Comparison of ENCODE assay signal across 8 cellular contexts in genomic region chr11:68010058-68011041, GRCh38. TPM values are rescaled to one million over a fixed set of nuclear protein-coding genes. Genes with fewer than 3 reads are reported as not detected.
DNase-seq lines count a peak whose midpoint lies in the region; TF ChIP-seq lines count a peak whose summit lies in the region.

Gene ALDH3B1, plus strand, starts transcription at chr11:68010327. Its CDS starts 4,971 bp downstream, at chr11:68015298.

- no peaks in the 10 kb centered on the region for H3K9me3 ChIP-seq in tibial artery

- H3K4me1 ChIP-seq in tibial artery: peaks cover 4 to 75% (median 64%) of the 10 kb centered on the region in 4 donors

- H3K4me3 ChIP-seq in HFF-Myc (replicated peaks; ENCODE audit: low read depth, low read length) (peak within 1 kb of the TSS; percentile 46), epithelial cell of esophagus (ENCODE audit: low read length) (no peak within 1 kb of the TSS), tibial artery (peak within 1 kb of the TSS; percentile 49 to 54)

- DNase-seq in HFF-Myc (ENCODE audit: extremely low read depth, low read depth) (peak; percentile 35), SK-N-DZ (ENCODE audit: low spot score) (peak; percentile 55), epithelial cell of esophagus (ENCODE audit: low read depth) (peak; percentile 39), middle frontal gyrus (ENCODE audit: extremely low spot score, low spot score) (peak; percentile 9), tibial artery (peak; percentile 97 to 100), D341Med (ENCODE audit: low spot score) (no peak)
- DNase-seq in activated T-cell treated with anti-CD3 and anti-CD28 coated beads, Interleukin-2, amount 50 U/mL, for 1 hour: no peak
- DNase-seq in activated CD8-positive, alpha-beta memory T cell treated with anti-CD3 and anti-CD28 coated beads, Interleukin-2, amount 50 U/mL, for 48 hours: no peak

- no peaks in the 10 kb centered on the region for H3K27me3 ChIP-seq in tibial artery

- TF ChIP-seq CTCF in HFF-Myc (IDR thresholded peaks at IDR 0.05; ENCODE audit: low read depth, low read length, missing control alignments) (no peak), epithelial cell of esophagus (IDR thresholded peaks at IDR 0.05; ENCODE audit: insufficient read depth, low read depth, low read length, missing control alignments) (no peak), tibial artery (IDR thresholded peaks at IDR 0.05) (no peak)

- intact Hi-C loops in tibial artery (cut with DNase I; ENCODE audit: low total_unique reads): loop anchor here (5.0 kb wide), 1 partner anchor 112 kb away; the partner anchor contains the start of gene CHKA

- H3K36me3 ChIP-seq in tibial artery: no peaks in the 10 kb centered on the region

- H3K27ac ChIP-seq in tibial artery: peak within 1 kb of the TSS; percentile 93 to 94

RNA-seq across cellular contexts. Expression of gene ALDH3B1, which starts in this region (rescaled TPM):
- polyA plus RNA-seq in SK-N-DZ (2014; cell fraction: cytosol; rRNA removed): 0.77 and 1.3 TPM in 2 replicates
- polyA plus RNA-seq in SK-N-DZ (2014; cell fraction: nucleus; rRNA removed): 1.1 TPM in 2 replicates

Comparison
In these comparisons a context has a peak if more than half of its experiments do, and no peak if none do; other contexts are left out.
1. DNase-seq: peak in HFF-Myc (single experiment), SK-N-DZ (single experiment), epithelial cell of esophagus (single experiment), middle frontal gyrus (single experiment) and tibial artery (2 of 2); none in activated T-cell treated with anti-CD3 and anti-CD28 coated beads, Interleukin-2, amount 50 U/mL, for 1 hour (single experiment), activated CD8-positive, alpha-beta memory T cell treated with anti-CD3 and anti-CD28 coated beads, Interleukin-2, amount 50 U/mL, for 48 hours (single experiment) and D341Med (single experiment).